Comparison of ENCODE assay signal across 8 cellular contexts in genomic region chr9:127311239-127311741, GRCh38. TPM values are rescaled to one million over a fixed set of nuclear protein-coding genes. Genes with fewer than 3 reads are reported as not detected.
DNase-seq lines count a peak whose midpoint lies in the region; ATAC-seq and TF ChIP-seq lines count a peak whose summit lies in the region.

No MANE protein-coding gene starts in this region.

- H3K4me1 Mint-ChIP-seq in activated CD8-positive, alpha-beta T cell treated with anti-CD3 and anti-CD28 coated beads, Interleukin-2, amount 10 ng/mL, durations not matched to agents 7 days and 5 days (ENCODE audit: low read depth) = no peaks in the 10 kb centered on the region

- peak; percentile 60 for DNase-seq in D341Med (ENCODE audit: low spot score)
- DNase-seq in activated CD8-positive, alpha-beta T cell treated with anti-CD3 and anti-CD28 coated beads, Interleukin-2, amount 10 ng/mL, durations not matched to agents 7 days and 5 days = peak; percentile 68
- DNase-seq in Right ventricle myocardium superior = no peak
- no peak for DNase-seq in smooth muscle cell (lab: John Stamatoyannopoulos, UW; ENCODE audit: unreplicated experiment)
- no peak for DNase-seq in SKM-1 treated with dmso at 0.1 percent for 144 hours (lab: John Stamatoyannopoulos, UW; ENCODE audit: unreplicated experiment)

- H3K9me3 ChIP-seq in smooth muscle cell (replicated peaks; ENCODE audit: low read depth) = no peaks in the 10 kb centered on the region

- no peaks in the 10 kb centered on the region for H3K9me3 Mint-ChIP-seq in activated CD8-positive, alpha-beta T cell treated with anti-CD3 and anti-CD28 coated beads, Interleukin-2, amount 10 ng/mL, durations not matched to agents 7 days and 5 days (ENCODE audit: insufficient read depth)

- H3K79me2 ChIP-seq in smooth muscle cell (ENCODE audit: low read depth) = no peaks in the 10 kb centered on the region

- no peak overlapping the region for H3K4me3 Mint-ChIP-seq in activated CD8-positive, alpha-beta T cell treated with anti-CD3 and anti-CD28 coated beads, Interleukin-2, amount 10 ng/mL, durations not matched to agents 7 days and 5 days

- no peaks in the 10 kb centered on the region for H4K20me1 ChIP-seq in smooth muscle cell (ENCODE audit: low read depth)

- H3K4me2 ChIP-seq in smooth muscle cell = no peak overlapping the region

- peaks cover 3% of the 10 kb centered on the region for H3K4me1 ChIP-seq in smooth muscle cell (ENCODE audit: low read depth)

- intact Hi-C loops in Right ventricle myocardium superior (cut with DNase I) = no loop called here

- CTCF ChIA-PET in activated CD8-positive, alpha-beta T cell treated with anti-CD3 and anti-CD28 coated beads, Interleukin-2, amount 10 ng/mL, durations not matched to agents 7 days and 5 days (lab: Charles Lee) = interaction anchor here (0.5 to 2.6 kb wide), 13 partner anchors 10 to 300 kb away, joined by 3 to 13 read pairs (median 4); partner anchors contain the start of genes SLC2A8 and ZNF79

- no peak overlapping the region for H3K27ac Mint-ChIP-seq in activated CD8-positive, alpha-beta T cell treated with anti-CD3 and anti-CD28 coated beads, Interleukin-2, amount 10 ng/mL, durations not matched to agents 7 days and 5 days

- peak; percentile 68 for TF ChIP-seq CTCF in LNCAP (IDR thresholded peaks at IDR 0.05)
- peak; percentile 20 for TF ChIP-seq CTCF in smooth muscle cell (IDR thresholded peaks at IDR 0.05; ENCODE audit: borderline replicate concordance, insufficient read depth, poor library complexity, severe bottlenecking)

- no peak overlapping the region for H2AFZ ChIP-seq in smooth muscle cell (ENCODE audit: low read depth)

- H3K36me3 Mint-ChIP-seq in activated CD8-positive, alpha-beta T cell treated with anti-CD3 and anti-CD28 coated beads, Interleukin-2, amount 10 ng/mL, durations not matched to agents 7 days and 5 days (ENCODE audit: low read depth) = no peaks in the 10 kb centered on the region

- H3K27me3 Mint-ChIP-seq in activated CD8-positive, alpha-beta T cell treated with anti-CD3 and anti-CD28 coated beads, Interleukin-2, amount 10 ng/mL, durations not matched to agents 7 days and 5 days (ENCODE audit: low read depth) = peaks cover 22% of the 10 kb centered on the region

- peak; percentile 55 for ATAC-seq in activated CD8-positive, alpha-beta T cell treated with anti-CD3 and anti-CD28 coated beads, Interleukin-2, amount 10 ng/mL, durations not matched to agents 7 days and 5 days
- ATAC-seq in Right ventricle myocardium superior (ENCODE audit: poor library complexity) (peak; percentile 46), HG03520 (IDR thresholded peaks at IDR 0.05; ENCODE audit: unreplicated experiment) (no peak), GM21526 (IDR thresholded peaks at IDR 0.05; ENCODE audit: low FRiP score, unreplicated experiment) (no peak)

- POLR2A ChIA-PET in activated CD8-positive, alpha-beta T cell treated with anti-CD3 and anti-CD28 coated beads, Interleukin-2, amount 10 ng/mL, durations not matched to agents 7 days and 5 days (lab: Charles Lee) = interaction anchor here (1.1 kb wide), 1 partner anchor 140 kb away, joined by 3 read pairs; the partner anchor contains the start of genes LRSAM1 and RPL12

- peaks cover 8% of the 10 kb centered on the region for H3F3A ChIP-seq in smooth muscle cell (ENCODE audit: low read depth)

- 59% methylated on average over 5 of the region's 5 CpGs for WGBS in smooth muscle cell (ENCODE audit: low lambda C conversion rate)

- no peaks in the 10 kb centered on the region for H3K36me3 ChIP-seq in smooth muscle cell (ENCODE audit: low read depth)

- H3K9ac ChIP-seq in smooth muscle cell (ENCODE audit: low read depth) = no peak overlapping the region

- H3K27me3 ChIP-seq in smooth muscle cell (ENCODE audit: low read depth) = no peaks in the 10 kb centered on the region

- no peak overlapping the region for H3K27ac ChIP-seq in smooth muscle cell (ENCODE audit: low read depth)

- no peak overlapping the region for H3K4me3 ChIP-seq in smooth muscle cell

RNA-seq across cellular contexts. Expression of gene GARNL3, which starts 46.7 kb away (rescaled TPM):
- total RNA-seq in activated CD8-positive, alpha-beta T cell treated with anti-CD3 and anti-CD28 coated beads, Interleukin-2, amount 10 ng/mL, durations not matched to agents 7 days and 5 days = 1 to 10 TPM; 1.3 to 1.9 TPM
- total RNA-seq in Right ventricle myocardium superior (12.6 TPM), smooth muscle cell (7.8 and 18.5 TPM in 2 replicates)
- 4.7 and 7.3 TPM in 2 replicates for polyA plus RNA-seq in smooth muscle cell

Comparison
In these comparisons a context has a peak if more than half of its experiments do, and no peak if none do; other contexts are left out.
1. DNase-seq: peak in D341Med (single experiment) and activated CD8-positive, alpha-beta T cell treated with anti-CD3 and anti-CD28 coated beads, Interleukin-2, amount 10 ng/mL, durations not matched to agents 7 days and 5 days (single experiment); none in Right ventricle myocardium superior (single experiment), smooth muscle cell (single experiment) and SKM-1 treated with dmso at 0.1 percent for 144 hours (single experiment).
2. ATAC-seq: peak in activated CD8-positive, alpha-beta T cell treated with anti-CD3 and anti-CD28 coated beads, Interleukin-2, amount 10 ng/mL, durations not matched to agents 7 days and 5 days (single experiment) and Right ventricle myocardium superior (single experiment); none in HG03520 (single experiment) and GM21526 (single experiment).